ENCODE assay signal across 16 cellular contexts in genomic region chr20:60283281-60283680, GRCh38.
A peak's percentile ranks its signal among the peaks of the same experiment; 100 is the strongest.
DNase-seq lines count a peak whose midpoint lies in the region; ATAC-seq and TF ChIP-seq lines count a peak whose summit lies in the region.
"Had no signal": no experiment of that assay in that cellular context is flagged by ENCODE, and none has a peak within 500 bp of the region (broad histone marks: within the 10 kb centered on the region; RNA-seq: fewer than 3 reads in every experiment).

No MANE protein-coding gene starts in this region.

- ATAC-seq in HG03039 (IDR thresholded peaks at IDR 0.05; ENCODE audit: unreplicated experiment) (no peak), GM18517 (IDR thresholded peaks at IDR 0.05; ENCODE audit: unreplicated experiment) (no peak), HG03571 (IDR thresholded peaks at IDR 0.05; ENCODE audit: unreplicated experiment) (no peak)

- no peak for TF ChIP-seq CTCF in HEK293 (tag by site-specific recombination; IDR thresholded peaks at IDR 0.05)

- CTCF ChIA-PET in HEK293 (lab: Yijun Ruan, JAX) = no interaction called here

- POLR2A ChIA-PET in HEK293 (lab: Yijun Ruan, JAX) = no interaction called here

- no peak overlapping the region for H3K4me3 ChIP-seq in HEK293 (ENCODE audit: low read depth, low read length)

- no peaks in the 10 kb centered on the region for H3K4me1 ChIP-seq in HEK293 (ENCODE audit: control insufficient read depth, insufficient read depth, low read length)

- H3K36me3 ChIP-seq in HEK293 (ENCODE audit: control insufficient read depth in 2 of 2, insufficient read depth in 1 of 2, low read length in 2 of 2) = no peaks in the 10 kb centered on the region

- no peaks in the 10 kb centered on the region; the same call in 1 of the 2 replicates for H3K9me3 ChIP-seq in HEK293 (ENCODE audit: control insufficient read depth, insufficient read depth, low read depth, low read length)

- no peak overlapping the region for H3K27ac ChIP-seq in HEK293 (ENCODE audit: extremely low read depth, low read depth, low read length)
- H3K27ac ChIP-seq: C4-2B had no signal

- DNase-seq in NCI-H748 (lab: John Stamatoyannopoulos, UW; ENCODE audit: unreplicated experiment) = peak; percentile 5
- DNase-seq in NCI-H748 treated with DMSO at 0.1 percent for 48 hours (lab: John Stamatoyannopoulos, UW) = no peak
- peak; percentile 2 for DNase-seq in OCI-M1 (lab: John Stamatoyannopoulos, UW)
- DNase-seq in kidney tubule cell (ENCODE audit: low spot score) = peak; percentile 2
- DNase-seq: DMS153; GOT3; Karpas-422; NCI-H1436; NCI-H2029; NCI-H524; NK-92 treated with Interleukin-12 subunit alpha and Interleukin-12 subunit beta, amount 100 ng/mL, for 24 hours had no signal

TF ChIP-seq in HEK293, 187 proteins besides CTCF, POLR2A, EP300 and RAD21 (continues in another document):
- no peak for TF ChIP-seq HOXC10 (CRISPR knock-in tag; IDR thresholded peaks at IDR 0.05)
- TF ChIP-seq TRIM28 (IDR thresholded peaks at IDR 0.05; ENCODE audit: borderline replicate concordance, low read length) = peak; percentile 87
- no peak for TF ChIP-seq ZXDB (tag by site-specific recombination; IDR thresholded peaks at IDR 0.05)
- TF ChIP-seq SCRT1 (tag by site-specific recombination; IDR thresholded peaks at IDR 0.05; ENCODE audit: borderline replicate concordance) = no peak
- no peak for TF ChIP-seq BCL11B (tag by site-specific recombination; IDR thresholded peaks at IDR 0.05; ENCODE audit: low read depth)
- no peak for TF ChIP-seq ZNF544 (tag by site-specific recombination; IDR thresholded peaks at IDR 0.05)
- no peak for TF ChIP-seq ZNF670 (tag by site-specific recombination; IDR thresholded peaks at IDR 0.05; ENCODE audit: low read depth)
- TF ChIP-seq HIC1 (tag by site-specific recombination; IDR thresholded peaks at IDR 0.05) = no peak
- TF ChIP-seq, protein P1, sequence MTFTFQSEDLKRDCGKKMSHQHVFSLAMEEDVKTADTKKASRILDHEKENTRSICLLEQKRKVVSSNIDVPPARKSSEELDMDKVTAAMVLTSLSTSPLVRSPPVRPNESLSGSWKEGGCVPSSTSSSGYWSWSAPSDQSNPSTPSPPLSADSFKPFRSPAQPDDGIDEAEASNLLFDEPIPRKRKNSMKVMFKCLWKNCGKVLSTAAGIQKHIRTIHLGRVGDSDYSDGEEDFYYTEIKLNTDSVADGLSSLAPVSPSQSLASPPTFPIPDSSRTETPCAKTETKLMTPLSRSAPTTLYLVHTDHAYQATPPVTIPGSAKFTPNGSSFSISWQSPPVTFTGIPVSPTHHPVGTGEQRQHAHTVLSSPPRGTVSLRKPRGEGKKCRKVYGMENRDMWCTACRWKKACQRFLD (tag by site-specific recombination; IDR thresholded peaks at IDR 0.05) = no peak
- TF ChIP-seq ZNF555 (tag by site-specific recombination; conservative IDR thresholded peaks at IDR 0.05) = no peak
- TF ChIP-seq ZNF513 (tag by site-specific recombination; IDR thresholded peaks at IDR 0.05) = no peak
- TF ChIP-seq, protein P2, sequence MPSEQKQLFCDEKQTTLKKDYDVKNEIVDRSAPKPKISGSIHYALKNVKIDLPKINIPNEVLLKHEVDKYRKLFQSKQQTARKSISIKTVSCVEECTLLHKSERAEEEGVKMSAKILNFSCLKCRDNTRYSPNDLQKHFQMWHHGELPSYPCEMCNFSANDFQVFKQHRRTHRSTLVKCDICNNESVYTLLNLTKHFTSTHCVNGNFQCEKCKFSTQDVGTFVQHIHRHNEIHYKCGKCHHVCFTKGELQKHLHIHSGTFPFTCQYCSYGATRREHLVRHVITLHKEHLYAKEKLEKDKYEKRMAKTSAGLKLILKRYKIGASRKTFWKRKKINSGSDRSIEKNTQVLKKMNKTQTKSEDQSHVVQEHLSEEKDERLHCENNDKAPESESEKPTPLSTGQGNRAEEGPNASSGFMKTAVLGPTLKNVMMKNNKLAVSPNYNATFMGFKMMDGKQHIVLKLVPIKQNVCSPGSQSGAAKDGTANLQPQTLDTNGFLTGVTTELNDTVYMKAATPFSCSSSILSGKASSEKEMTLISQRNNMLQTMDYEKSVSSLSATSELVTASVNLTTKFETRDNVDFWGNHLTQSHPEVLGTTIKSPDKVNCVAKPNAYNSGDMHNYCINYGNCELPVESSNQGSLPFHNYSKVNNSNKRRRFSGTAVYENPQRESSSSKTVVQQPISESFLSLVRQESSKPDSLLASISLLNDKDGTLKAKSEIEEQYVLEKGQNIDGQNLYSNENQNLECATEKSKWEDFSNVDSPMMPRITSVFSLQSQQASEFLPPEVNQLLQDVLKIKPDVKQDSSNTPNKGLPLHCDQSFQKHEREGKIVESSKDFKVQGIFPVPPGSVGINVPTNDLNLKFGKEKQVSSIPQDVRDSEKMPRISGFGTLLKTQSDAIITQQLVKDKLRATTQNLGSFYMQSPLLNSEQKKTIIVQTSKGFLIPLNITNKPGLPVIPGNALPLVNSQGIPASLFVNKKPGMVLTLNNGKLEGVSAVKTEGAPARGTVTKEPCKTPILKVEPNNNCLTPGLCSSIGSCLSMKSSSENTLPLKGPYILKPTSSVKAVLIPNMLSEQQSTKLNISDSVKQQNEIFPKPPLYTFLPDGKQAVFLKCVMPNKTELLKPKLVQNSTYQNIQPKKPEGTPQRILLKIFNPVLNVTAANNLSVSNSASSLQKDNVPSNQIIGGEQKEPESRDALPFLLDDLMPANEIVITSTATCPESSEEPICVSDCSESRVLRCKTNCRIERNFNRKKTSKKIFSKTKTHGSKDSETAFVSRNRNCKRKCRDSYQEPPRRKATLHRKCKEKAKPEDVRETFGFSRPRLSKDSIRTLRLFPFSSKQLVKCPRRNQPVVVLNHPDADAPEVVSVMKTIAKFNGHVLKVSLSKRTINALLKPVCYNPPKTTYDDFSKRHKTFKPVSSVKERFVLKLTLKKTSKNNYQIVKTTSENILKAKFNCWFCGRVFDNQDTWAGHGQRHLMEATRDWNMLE (tag by site-specific recombination; conservative IDR thresholded peaks at IDR 0.05; ENCODE audit: low read depth) = peak; percentile 36
- TF ChIP-seq, protein P3, sequence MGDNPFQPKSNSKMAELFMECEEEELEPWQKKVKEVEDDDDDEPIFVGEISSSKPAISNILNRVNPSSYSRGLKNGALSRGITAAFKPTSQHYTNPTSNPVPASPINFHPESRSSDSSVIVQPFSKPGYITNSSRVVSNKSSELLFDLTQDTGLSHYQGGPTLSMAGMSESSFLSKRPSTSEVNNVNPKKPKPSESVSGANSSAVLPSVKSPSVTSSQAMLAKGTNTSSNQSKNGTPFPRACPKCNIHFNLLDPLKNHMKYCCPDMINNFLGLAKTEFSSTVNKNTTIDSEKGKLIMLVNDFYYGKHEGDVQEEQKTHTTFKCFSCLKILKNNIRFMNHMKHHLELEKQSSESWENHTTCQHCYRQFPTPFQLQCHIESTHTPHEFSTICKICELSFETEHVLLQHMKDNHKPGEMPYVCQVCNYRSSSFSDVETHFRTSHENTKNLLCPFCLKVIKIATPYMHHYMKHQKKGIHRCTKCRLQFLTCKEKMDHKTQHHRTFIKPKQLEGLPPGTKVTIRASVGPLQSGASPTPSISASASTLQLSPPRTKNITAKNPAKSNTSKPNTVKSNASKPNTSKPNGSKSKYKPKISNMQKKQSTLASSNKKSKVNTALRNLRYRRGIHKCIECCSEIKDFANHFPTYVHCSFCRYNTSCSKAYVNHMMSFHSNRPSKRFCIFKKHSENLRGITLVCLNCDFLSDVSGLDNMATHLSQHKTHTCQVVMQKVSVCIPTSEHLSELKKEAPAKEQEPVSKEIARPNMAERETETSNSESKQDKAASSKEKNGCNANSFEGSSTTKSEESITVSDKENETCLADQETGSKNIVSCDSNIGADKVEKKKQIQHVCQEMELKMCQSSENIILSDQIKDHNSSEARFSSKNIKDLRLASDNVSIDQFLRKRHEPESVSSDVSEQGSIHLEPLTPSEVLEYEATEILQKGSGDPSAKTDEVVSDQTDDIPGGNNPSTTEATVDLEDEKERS (tag by site-specific recombination; IDR thresholded peaks at IDR 0.05) = peak; percentile 95
- no peak for TF ChIP-seq ZNF146 (tag by site-specific recombination; IDR thresholded peaks at IDR 0.05)
- TF ChIP-seq, protein P4, sequence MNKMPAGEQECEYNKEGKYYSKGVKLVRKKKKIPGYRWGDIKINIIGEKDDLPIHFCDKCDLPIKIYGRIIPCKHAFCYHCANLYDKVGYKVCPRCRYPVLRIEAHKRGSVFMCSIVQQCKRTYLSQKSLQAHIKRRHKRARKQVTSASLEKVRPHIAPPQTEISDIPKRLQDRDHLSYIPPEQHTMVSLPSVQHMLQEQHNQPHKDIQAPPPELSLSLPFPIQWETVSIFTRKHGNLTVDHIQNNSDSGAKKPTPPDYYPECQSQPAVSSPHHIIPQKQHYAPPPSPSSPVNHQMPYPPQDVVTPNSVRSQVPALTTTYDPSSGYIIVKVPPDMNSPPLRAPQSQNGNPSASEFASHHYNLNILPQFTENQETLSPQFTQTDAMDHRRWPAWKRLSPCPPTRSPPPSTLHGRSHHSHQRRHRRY (tag by site-specific recombination; IDR thresholded peaks at IDR 0.05) = no peak
